20 cellular contexts compared by ENCODE assay signal in genomic region chr17:8166731-8167130, GRCh38. TPM values are rescaled to one million over a fixed set of nuclear protein-coding genes. Genes with fewer than 3 reads are reported as not detected.
DNase-seq lines count a peak whose midpoint lies in the region; ATAC-seq and TF ChIP-seq lines count a peak whose summit lies in the region.
"Had no signal": no experiment of that assay in that cellular context is flagged by ENCODE, and none has a peak within 500 bp of the region (broad histone marks: within the 10 kb centered on the region; RNA-seq: fewer than 3 reads in every experiment).

No MANE protein-coding gene starts in this region.

- no peaks in the 10 kb centered on the region for H3K27me3 Mint-ChIP-seq in activated naive CD8-positive, alpha-beta T cell treated with anti-CD3 and anti-CD28 coated beads for 36 hours

- peaks cover 23% of the 10 kb centered on the region for H3K4me1 Mint-ChIP-seq in activated naive CD8-positive, alpha-beta T cell treated with anti-CD3 and anti-CD28 coated beads for 36 hours

- H3K4me3 ChIP-seq in lower lobe of right lung = no peak overlapping the region
- H3K4me3 ChIP-seq: GM12878, GM23338, left lung, uterus had no signal

- peak overlapping the region; percentile 17 for H3K27ac Mint-ChIP-seq in activated naive CD8-positive, alpha-beta T cell treated with anti-CD3 and anti-CD28 coated beads for 36 hours
- H3K27ac Mint-ChIP-seq: GM23338 had no signal

- peaks cover 2% of the 10 kb centered on the region for H3K36me3 Mint-ChIP-seq in activated naive CD8-positive, alpha-beta T cell treated with anti-CD3 and anti-CD28 coated beads for 36 hours

- peaks cover 22% of the 10 kb centered on the region for H3K4me1 ChIP-seq in lower lobe of right lung

- H3K27me3 ChIP-seq in lower lobe of right lung (ENCODE audit: low read depth) = no peaks in the 10 kb centered on the region
- H3K27me3 ChIP-seq: left lung, neutrophil, uterus had no signal

- TF ChIP-seq CTCF in 22Rv1 (IDR thresholded peaks at IDR 0.05) (no peak), lower lobe of right lung (IDR thresholded peaks at IDR 0.05) (no peak), GM10266 (IDR thresholded peaks at IDR 0.05; ENCODE audit: control insufficient read depth, insufficient read depth, low read depth, missing control alignments) (no peak)

- intact Hi-C loops in lower lobe of right lung (cut with DNase I) = no loop called here

- no peaks in the 10 kb centered on the region for H3K36me3 ChIP-seq in lower lobe of right lung
- H3K36me3 ChIP-seq: uterus had no signal

- no peaks in the 10 kb centered on the region for H3K9me3 ChIP-seq in lower lobe of right lung
- H3K9me3 ChIP-seq: left lung, neutrophil, uterus had no signal

- no peak overlapping the region for H3K4me3 Mint-ChIP-seq in activated naive CD8-positive, alpha-beta T cell treated with anti-CD3 and anti-CD28 coated beads for 36 hours
- H3K4me3 Mint-ChIP-seq: GM23338 had no signal

- no peaks in the 10 kb centered on the region for H3K9me3 Mint-ChIP-seq in activated naive CD8-positive, alpha-beta T cell treated with anti-CD3 and anti-CD28 coated beads for 36 hours
- H3K9me3 Mint-ChIP-seq: GM23338 had no signal

- ATAC-seq in lower lobe of right lung = no peak
- ATAC-seq: activated CD4-positive, CD25-positive, alpha-beta regulatory T cell treated with anti-CD3 and anti-CD28 coated beads, Interleukin-2, amount 50 U/mL, for 24 hours; GM12878; GM23338; left lung had no signal

- no peak for DNase-seq in activated naive CD8-positive, alpha-beta T cell treated with anti-CD3 and anti-CD28 coated beads for 36 hours
- peak; percentile 14 for DNase-seq in lower lobe of right lung
- DNase-seq in hypothalamus (lab: John Stamatoyannopoulos, UW) = no peak
- no peak for DNase-seq in NOMO-1 treated with DMSO at 0.1 percent for 48 hours (lab: John Stamatoyannopoulos, UW; ENCODE audit: unreplicated experiment)
- no peak for DNase-seq in GM10266 (ENCODE audit: extremely low spot score)
- DNase-seq: activated CD8-positive, alpha-beta memory T cell treated with anti-CD3 and anti-CD28 coated beads for 24 hours; central memory CD4-positive, alpha-beta T cell; effector CD4-positive, alpha-beta T cell; GF-D8; Karpas-422; left lung; NCI-H1105; uterus had no signal

- H3K27ac ChIP-seq in 22Rv1 (peak overlapping the region; percentile 37), lower lobe of right lung (no peak overlapping the region)
- H3K27ac ChIP-seq: left lung, neutrophil had no signal

RNA-seq across cellular contexts. Expression of gene VAMP2, which starts 4.0 kb away (rescaled TPM):
- total RNA-seq in activated naive CD8-positive, alpha-beta T cell treated with anti-CD3 and anti-CD28 coated beads for 36 hours = 10 to 100 TPM; 27.7 to 28.4 TPM
- 77.0 TPM for total RNA-seq in lower lobe of right lung

RNA-seq across cellular contexts. Expression of gene TMEM107, which starts 9.4 kb away (rescaled TPM):
- 10 to 100 TPM; 26.0 to 26.3 TPM for total RNA-seq in activated naive CD8-positive, alpha-beta T cell treated with anti-CD3 and anti-CD28 coated beads for 36 hours
- total RNA-seq in lower lobe of right lung = 12.9 TPM

RNA-seq across cellular contexts. Expression of gene PER1, which starts 14.5 kb away (rescaled TPM):
- 10 to 100 TPM; 55.7 to 56.1 TPM for total RNA-seq in activated naive CD8-positive, alpha-beta T cell treated with anti-CD3 and anti-CD28 coated beads for 36 hours
- total RNA-seq in lower lobe of right lung = 252 TPM

RNA-seq across cellular contexts. Expression of gene BORCS6, which starts 23.2 kb away (rescaled TPM):
- 1 to 10 TPM; 5.1 to 5.2 TPM for total RNA-seq in activated naive CD8-positive, alpha-beta T cell treated with anti-CD3 and anti-CD28 coated beads for 36 hours
- total RNA-seq in lower lobe of right lung = 7.7 TPM

RNA-seq across cellular contexts. Expression of gene HES7, which starts 42.8 kb away (rescaled TPM):
- total RNA-seq in activated naive CD8-positive, alpha-beta T cell treated with anti-CD3 and anti-CD28 coated beads for 36 hours = 1 to 10 TPM; 1.9 to 2.0 TPM
- 0.21 TPM for total RNA-seq in lower lobe of right lung
- total RNA-seq: mononuclear cell, renal cortical epithelial cell had no signal
